In genomic region chr20:53858516-53858915, GRCh38 we compare ENCODE assay signal across 4 cellular contexts.
DNase-seq lines count a peak whose midpoint lies in the region; ATAC-seq, FAIRE-seq and TF ChIP-seq lines count a peak whose summit lies in the region.
"Not testable (repeated sequence)": the region's sequence is repeated elsewhere in the genome, so short reads cannot be mapped to it uniquely, and the experiment has no call there.

No MANE protein-coding gene starts in this region.

- not testable (repeated sequence) for H3K4me2 ChIP-seq in GM12878 (ENCODE audit: control insufficient read depth, insufficient read depth)
- H3K4me2 ChIP-seq in HepG2 (ENCODE audit: low read depth, low read length): peak overlapping the region; percentile 76; the same call in 1 of the 2 replicates

- not testable (repeated sequence) for TF ChIP-seq CTCF in Panc1 (IDR thresholded peaks at IDR 0.05); GM12878 (IDR thresholded peaks at IDR 0.05 in 2 of 3, conservative IDR thresholded peaks at IDR 0.05 in 1 of 3; ENCODE audit: control insufficient read depth in 2 of 3, extremely low read depth in 1 of 3, insufficient read depth in 1 of 3, low read depth in 3 of 3, low read length in 3 of 3); HepG2 (CRISPR knock-in tag; IDR thresholded peaks at IDR 0.05)
- TF ChIP-seq CTCF in subcutaneous adipose tissue (IDR thresholded peaks at IDR 0.05; ENCODE audit: low read depth): peak; percentile 81

- not testable (repeated sequence) for DNase-seq in Panc1 (ENCODE audit: low read depth, low spot score); GM12878 (ENCODE audit: low read depth, low spot score); HepG2 (ENCODE audit: low spot score)

- H2AFZ ChIP-seq in GM12878 (ENCODE audit: control insufficient read depth, low read depth, low read length); HepG2 (ENCODE audit: low read length): not testable (repeated sequence)

- intact Hi-C loops in Panc1 (cut with micrococcal nuclease; ENCODE audit: unreplicated experiment); GM12878 (cut with micrococcal nuclease; ENCODE audit: unreplicated experiment); HepG2 (cut with micrococcal nuclease; ENCODE audit: unreplicated experiment): not testable (repeated sequence)

- SMC1A ChIA-PET in GM12878 (lab: Charles Lee; ENCODE audit: uncharacterized antibody, unreplicated experiment): interaction anchor here (0.8 to 13.3 kb wide), 8 partner anchors 7 to 127 kb away, joined by 3 to 133 read pairs (median 4); no protein-coding TSS in a partner anchor

- in situ Hi-C loops in Panc1 (cut with HindIII; ENCODE audit: low pct_unique_long_range_greater_than_20kb, low sequenced_read_pairs); GM12878 (cut with MboI); HepG2 (cut with HindIII; ENCODE audit: extremely low pct_ligation_motif_present, low pct_unique_long_range_greater_than_20kb): not testable (repeated sequence)

- H3K27ac ChIP-seq in Panc1 (ENCODE audit: low read length): peak overlapping the region; percentile 96
- not testable (repeated sequence) for H3K27ac ChIP-seq in GM12878 (ENCODE audit: control insufficient read depth, insufficient read depth); HepG2 (ENCODE audit: extremely low read length, insufficient read depth, low read length)

- WGBS in GM12878 (ENCODE audit: insufficient coverage, insufficient replicate concordance, low lambda C conversion rate, missing lambda C conversion rate): 89% methylated on average over 3 of the region's 3 CpGs
- WGBS in HepG2 (ENCODE audit: low lambda C conversion rate): 70% methylated on average over 3 of the region's 3 CpGs

- RAD21 ChIA-PET in GM12878 (lab: Charles Lee; ENCODE audit: unreplicated experiment): interaction anchor here (1.9 kb wide), 1 partner anchor 16 kb away, joined by 5 read pairs; no protein-coding TSS in a partner anchor

- not testable (repeated sequence) for BruUV-seq in Panc1 (replicated peaks; lab: Mats Ljungman, UMichigan); GM12878 (replicated peaks; lab: Mats Ljungman, UMichigan); HepG2 (replicated peaks; lab: Mats Ljungman, UMichigan)

- CTCF ChIA-PET in Panc1 (lab: Charles Lee): interaction anchor here (0.6 kb wide), 1 partner anchor 74 kb away, joined by 6 read pairs; no protein-coding TSS in a partner anchor
- CTCF ChIA-PET in GM12878 (lab: Yijun Ruan, JAX); HepG2 (lab: Yijun Ruan, JAX; ENCODE audit: low intra/inter-chr PET ratio, low total read pairs): not testable (repeated sequence)

- not testable (repeated sequence) for H3K27me3 ChIP-seq in Panc1 (ENCODE audit: control insufficient read depth, insufficient read depth, low read length); GM12878 (replicated peaks in 1 of 2; ENCODE audit: control insufficient read depth in 2 of 2, insufficient read depth in 2 of 2, low read length in 1 of 2); HepG2 (ENCODE audit: control insufficient read depth in 1 of 2, insufficient read depth in 2 of 2, low read length in 2 of 2)

- H3K36me3 ChIP-seq in Panc1 (ENCODE audit: control insufficient read depth, insufficient read depth, low read length); GM12878 (ENCODE audit: control insufficient read depth in 2 of 2, insufficient read depth in 2 of 2, low read length in 1 of 2); HepG2 (replicated peaks in 1 of 2; ENCODE audit: control insufficient read depth in 1 of 2, insufficient read depth in 2 of 2, low read length in 2 of 2): not testable (repeated sequence)

- FAIRE-seq in GM12878 (lab: Jason Lieb, UNC); HepG2 (lab: Jason Lieb, UNC): not testable (repeated sequence)

- not testable (repeated sequence) for H3K9me3 ChIP-seq in Panc1 (ENCODE audit: control insufficient read depth, insufficient read depth, low read depth, low read length); GM12878 (replicated peaks; ENCODE audit: control insufficient read depth, insufficient read depth, low read length); HepG2 (ENCODE audit: low read length)

- TF ChIP-seq EP300 in GM12878 (IDR thresholded peaks at IDR 0.05; ENCODE audit: borderline replicate concordance in 1 of 2, control insufficient read depth in 1 of 2, low read depth in 2 of 2, low read length in 2 of 2); HepG2 (IDR thresholded peaks at IDR 0.05; ENCODE audit: low read depth in 2 of 2, low read length in 2 of 2); HepG2 (CRISPR knock-in tag; IDR thresholded peaks at IDR 0.05; ENCODE audit: borderline replicate concordance): not testable (repeated sequence)

- H3K4me3 ChIP-seq in Panc1 (ENCODE audit: low read depth in 2 of 2, low read length in 2 of 2); GM12878; HepG2 (replicated peaks in 1 of 3; ENCODE audit: insufficient read depth in 1 of 3, low read depth in 2 of 3, low read length in 3 of 3): not testable (repeated sequence)

- H3K4me1 ChIP-seq in Panc1 (ENCODE audit: control insufficient read depth, insufficient read depth, low read length) (peaks cover 26% of the 10 kb centered on the region), HepG2 (ENCODE audit: insufficient read depth, low read length) (peaks cover 55% of the 10 kb centered on the region)
- not testable (repeated sequence) for H3K4me1 ChIP-seq in GM12878 (ENCODE audit: control insufficient read depth, insufficient read depth, low read length)

- not testable (repeated sequence) for H3K79me2 ChIP-seq in GM12878 (ENCODE audit: control insufficient read depth, insufficient read depth, low read length); HepG2 (ENCODE audit: insufficient read depth, low read length)

- not testable (repeated sequence) for TF ChIP-seq POLR2A in GM12878 (IDR thresholded peaks at IDR 0.05; ENCODE audit: low read depth, low read length); HepG2 (IDR thresholded peaks at IDR 0.05; ENCODE audit: insufficient read depth in 1 of 2, low read depth in 2 of 2, low read length in 2 of 2)

- H4K20me1 ChIP-seq in GM12878 (ENCODE audit: control insufficient read depth, insufficient read depth); HepG2 (ENCODE audit: insufficient read depth, low read length): not testable (repeated sequence)

- TF ChIP-seq RAD21 in GM12878 (IDR thresholded peaks at IDR 0.05; ENCODE audit: insufficient read depth, low read depth, low read length); HepG2 (CRISPR knock-in tag; IDR thresholded peaks at IDR 0.05): not testable (repeated sequence)

- H3K9ac ChIP-seq in GM12878 (ENCODE audit: control insufficient read depth, insufficient read depth, low read length); HepG2 (ENCODE audit: insufficient read depth, low read depth, low read length): not testable (repeated sequence)

- ATAC-seq in Panc1, GM12878, HepG2: not testable (repeated sequence)

- POLR2A ChIA-PET in Panc1 (lab: Charles Lee) (interaction anchor here (0.6 kb wide), 1 partner anchor 349 kb away, joined by 5 read pairs; the partner anchor contains the start of gene PFDN4), GM12878 (lab: Charles Lee) (interaction anchor here (1.2 to 1.7 kb wide), 2 partner anchors 8 to 11 kb away, joined by 4 to 5 read pairs; no protein-coding TSS in a partner anchor), HepG2 (lab: Yijun Ruan, JAX) (interaction anchor here (0.8 to 2.2 kb wide), 3 partner anchors 8 to 58 kb away, joined by 3 to 13 read pairs (median 3); no protein-coding TSS in a partner anchor)

TF ChIP-seq in GM12878, 131 proteins besides CTCF, POLR2A, EP300 and RAD21:
- peak; percentile 39; the same call in 1 of the 2 replicates for TF ChIP-seq NFXL1 (IDR thresholded peaks at IDR 0.05; ENCODE audit: borderline replicate concordance)
